ENCODE assay signal across 21 cellular contexts in the genomic region with DNA sequence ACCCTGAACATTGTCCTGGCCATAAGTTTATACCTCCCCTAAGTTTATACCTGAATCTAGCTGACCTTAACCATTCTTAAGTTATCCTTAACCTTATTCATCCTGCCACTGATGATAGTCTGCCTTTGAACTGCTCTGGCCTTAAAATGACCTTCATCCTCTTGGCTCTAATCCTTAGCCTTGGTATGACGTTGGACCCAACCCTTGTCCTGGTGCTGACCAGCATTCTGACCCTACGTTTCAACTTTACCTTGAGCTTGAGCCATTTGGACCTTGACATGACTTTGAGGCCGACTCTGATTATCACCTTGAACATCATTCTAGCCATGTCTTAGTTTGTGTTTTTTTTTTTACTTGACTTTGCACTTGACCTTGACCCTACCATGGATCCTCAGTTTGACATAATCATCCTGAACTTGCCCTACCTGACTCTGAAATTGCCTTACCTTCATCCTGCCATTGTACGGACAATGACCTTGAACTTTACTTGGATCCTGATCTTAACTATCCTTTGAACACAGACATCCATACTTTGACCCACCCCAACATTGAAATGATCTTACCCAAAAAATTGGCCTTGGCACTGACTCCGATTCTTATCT.
DNase-seq lines count a peak whose midpoint lies in the region; ATAC-seq, FAIRE-seq and TF ChIP-seq lines count a peak whose summit lies in the region.
"Had no signal": no experiment of that assay in that cellular context is flagged by ENCODE, and none has a peak within 500 bp of the region (broad histone marks: within the 10 kb centered on the region; RNA-seq: fewer than 3 reads in every experiment).

No MANE protein-coding gene starts in this region.

- TF ChIP-seq EP300 in K562 (IDR thresholded peaks at IDR 0.05; ENCODE audit: low read length), result no peak
- no peak for TF ChIP-seq EP300 in suprapubic skin (IDR thresholded peaks at IDR 0.05)

- DNase-seq in heart left ventricle (no peak), Right ventricle myocardium inferior (ENCODE audit: missing footprints) (no peak), HTR-8/SVneo (ENCODE audit: insufficient read length, low spot score) (no peak), K562 (ENCODE audit: extremely low read depth in 1 of 4, low spot score in 3 of 4) (no peak), gastrocnemius medialis (no peak), suprapubic skin (ENCODE audit: low spot score in 2 of 2) (no peak), NCI-H1930 (lab: John Stamatoyannopoulos, UW) (no peak)
- DNase-seq: DMS79; GM23248; HCEC 1CT; MM.1S; NCI-H1092; NCI-H1436 treated with DMSO at 0.1 percent for 48 hours; NCI-H2029 treated with DMSO at 0.1 percent for 48 hours; NCI-H748 treated with DMSO at 0.1 percent for 48 hours; NK-92 treated with Interleukin-12 subunit alpha and Interleukin-12 subunit beta, amount 100 ng/mL, for 24 hours; Peyer's patch had no signal

- H3K79me2 ChIP-seq in K562 (ENCODE audit: control insufficient read depth, insufficient read depth, low read length), result no peaks in the 10 kb centered on the region

- H3K9me3 ChIP-seq in heart left ventricle (no peaks in the 10 kb centered on the region), K562 (replicated peaks; ENCODE audit: control insufficient read depth, insufficient read depth, low read depth, low read length) (no peaks in the 10 kb centered on the region), gastrocnemius medialis (no peaks in the 10 kb centered on the region), suprapubic skin (no peaks in the 10 kb centered on the region)
- H3K9me3 ChIP-seq: A549; BLaER1 treated with 17β-estradiol and CSF1 and Interleukin-3, amounts not matched to agents 10 nM and 100 nM; Peyer's patch had no signal

- H3K4me2 ChIP-seq in K562 (ENCODE audit: insufficient read depth, low read length), result no peak overlapping the region
- H3K4me2 ChIP-seq: A549; BLaER1 treated with 17β-estradiol and CSF1 and Interleukin-3, amounts not matched to agents 10 nM and 100 nM had no signal

- no peaks in the 10 kb centered on the region for H3K9me1 ChIP-seq in K562 (ENCODE audit: control insufficient read depth, insufficient read depth, low read length)

- ATAC-seq in heart left ventricle (no peak), Right ventricle myocardium inferior (no peak), K562 (no peak), gastrocnemius medialis (no peak)
- ATAC-seq: A549 had no signal

- no TSS peak for BruUV-seq in K562 (replicated peaks; lab: Mats Ljungman, UMichigan)

- intact Hi-C loops in heart left ventricle (cut with DNase I) (no loop called here), Right ventricle myocardium inferior (cut with DNase I) (no loop called here), K562 (cut with micrococcal nuclease) (no loop called here), gastrocnemius medialis (cut with DNase I; ENCODE audit: low total_unique reads) (no loop called here)

- in situ Hi-C loops in K562 (cut with MboI) (no loop called here), gastrocnemius medialis (cut with MboI; ENCODE audit: low sequenced_read_pairs in 4 of 4) (no loop called here)

- H3K4me3 ChIP-seq in heart left ventricle, result no peak overlapping the region
- H3K4me3 ChIP-seq in K562, result no peak overlapping the region
- no peak overlapping the region for H3K4me3 ChIP-seq in gastrocnemius medialis
- no peak overlapping the region for H3K4me3 ChIP-seq in suprapubic skin
- H3K4me3 ChIP-seq: A549; BLaER1 treated with 17β-estradiol and CSF1 and Interleukin-3, amounts not matched to agents 10 nM and 100 nM; GM23248; Peyer's patch had no signal

- H3K9ac ChIP-seq in K562 (ENCODE audit: insufficient read depth in 1 of 2, low read depth in 2 of 2, low read length in 2 of 2), result no peak overlapping the region
- H3K9ac ChIP-seq: BLaER1 treated with 17β-estradiol and CSF1 and Interleukin-3, amounts not matched to agents 10 nM and 100 nM; GM23248 had no signal

- no peak for TF ChIP-seq RAD21 in K562 (CRISPR knock-in tag; conservative IDR thresholded peaks at IDR 0.05 in 1 of 2, IDR thresholded peaks at IDR 0.05 in 1 of 2)

- H3K27me3 ChIP-seq in heart left ventricle, result no peaks in the 10 kb centered on the region
- no peaks in the 10 kb centered on the region for H3K27me3 ChIP-seq in K562 (ENCODE audit: control insufficient read depth in 2 of 2, insufficient read depth in 2 of 2, low read length in 2 of 2)
- no peaks in the 10 kb centered on the region for H3K27me3 ChIP-seq in gastrocnemius medialis
- H3K27me3 ChIP-seq in suprapubic skin, result no peaks in the 10 kb centered on the region
- H3K27me3 ChIP-seq: BLaER1 treated with 17β-estradiol and CSF1 and Interleukin-3, amounts not matched to agents 10 nM and 100 nM; Peyer's patch had no signal

- TF ChIP-seq POLR2A in heart left ventricle (IDR thresholded peaks at IDR 0.05), result no peak
- TF ChIP-seq POLR2A in K562 (conservative IDR thresholded peaks at IDR 0.05), result no peak
- TF ChIP-seq POLR2A in gastrocnemius medialis (IDR thresholded peaks at IDR 0.05), result no peak
- TF ChIP-seq POLR2A in suprapubic skin (IDR thresholded peaks at IDR 0.05), result no peak

- H4K20me1 ChIP-seq in K562 (replicated peaks; ENCODE audit: control insufficient read depth, insufficient read depth, low read length), result no peaks in the 10 kb centered on the region

- H3K4me1 ChIP-seq in heart left ventricle (peaks cover 14 to 48% (median 26%) of the 10 kb centered on the region in 12 donors), K562 (replicated peaks in 1 of 2; ENCODE audit: control insufficient read depth in 2 of 2, insufficient read depth in 2 of 2, low read length in 2 of 2) (no peaks in the 10 kb centered on the region), gastrocnemius medialis (peaks cover 43 to 69% of the 10 kb centered on the region in 2 donors), suprapubic skin (peaks cover 1% of the 10 kb centered on the region)
- H3K4me1 ChIP-seq: A549; BLaER1 treated with 17β-estradiol and CSF1 and Interleukin-3, amounts not matched to agents 10 nM and 100 nM; Peyer's patch had no signal

- no peak overlapping the region for H2AFZ ChIP-seq in K562 (ENCODE audit: low read depth, low read length)
- H2AFZ ChIP-seq: GM23248 had no signal

- H3K27ac ChIP-seq in heart left ventricle (peak overlapping the region in 11 of 12 donors; percentile 8 to 89 (median 60)), K562 (ENCODE audit: extremely low read depth, low read depth, low read length) (no peak overlapping the region), gastrocnemius medialis (peak overlapping the region; percentile 94 to 99 (median 96)), suprapubic skin (no peak overlapping the region)
- H3K27ac ChIP-seq: A549; BLaER1 treated with 17β-estradiol and CSF1 and Interleukin-3, amounts not matched to agents 10 nM and 100 nM; GM23248; Peyer's patch had no signal

- CTCF ChIA-PET in K562 (lab: Yijun Ruan, JAX; ENCODE audit: low intra/inter-chr PET ratio), result no interaction called here

- POLR2A ChIA-PET in K562 (lab: Yijun Ruan, JAX), result no interaction called here

- TF ChIP-seq CTCF in heart left ventricle (IDR thresholded peaks at IDR 0.05), result no peak
- no peak for TF ChIP-seq CTCF in K562 (IDR thresholded peaks at IDR 0.05 in 2 of 3, conservative IDR thresholded peaks at IDR 0.05 in 1 of 3; ENCODE audit: insufficient read depth in 2 of 3, low read depth in 1 of 3, low read length in 3 of 3)
- no peak for TF ChIP-seq CTCF in gastrocnemius medialis (IDR thresholded peaks at IDR 0.05 in 4 of 5, conservative IDR thresholded peaks at IDR 0.05 in 1 of 5)
- TF ChIP-seq CTCF in suprapubic skin (IDR thresholded peaks at IDR 0.05), result no peak

- WGBS in heart left ventricle, 4 donors, result 86 to 89% (median 87%) methylated on average over 5 of the region's 5 CpGs
- 94% methylated on average over 5 of the region's 5 CpGs for WGBS in K562 (ENCODE audit: insufficient coverage, low coverage, missing lambda C conversion rate)
- WGBS in suprapubic skin, result 96% methylated on average over 5 of the region's 5 CpGs

- H3K36me3 ChIP-seq in heart left ventricle, result peaks cover 0 to 64% (median 21%) of the 10 kb centered on the region in 9 donors
- H3K36me3 ChIP-seq in K562 (ENCODE audit: control insufficient read depth, insufficient read depth, low read length), result peaks cover 53% of the 10 kb centered on the region; the same call in 2 of the 3 replicates
- H3K36me3 ChIP-seq in gastrocnemius medialis, result peaks cover 0 to 19% of the 10 kb centered on the region in 2 donors
- peaks cover 52% of the 10 kb centered on the region for H3K36me3 ChIP-seq in suprapubic skin

- FAIRE-seq in HTR-8/SVneo (lab: Jason Lieb, UNC) (peak; percentile 26), K562 (lab: Jason Lieb, UNC) (peak; percentile 37)
- FAIRE-seq: A549, GM12892, GM18507 had no signal

TF ChIP-seq in K562, 482 proteins besides CTCF, POLR2A, EP300 and RAD21:
- TF ChIP-seq ESRRA (IDR thresholded peaks at IDR 0.05; ENCODE audit: borderline replicate concordance, low read depth) (peak; percentile 44; the same call in 1 of the 2 replicates), NFRKB (IDR thresholded peaks at IDR 0.05; ENCODE audit: low read depth) (no peak), HDAC2 (IDR thresholded peaks at IDR 0.05) (no peak), HCFC1 (IDR thresholded peaks at IDR 0.05; ENCODE audit: low read depth, low read length) (no peak)

Comparison
In these comparisons a context has a peak if more than half of its experiments do, and no peak if none do; other contexts are left out.
1. H3K27ac ChIP-seq: peak in heart left ventricle (11 of 12) and gastrocnemius medialis (4 of 4); none in K562 (single experiment) and suprapubic skin (single experiment).